15 cellular contexts compared by ENCODE assay signal in the genomic region with DNA sequence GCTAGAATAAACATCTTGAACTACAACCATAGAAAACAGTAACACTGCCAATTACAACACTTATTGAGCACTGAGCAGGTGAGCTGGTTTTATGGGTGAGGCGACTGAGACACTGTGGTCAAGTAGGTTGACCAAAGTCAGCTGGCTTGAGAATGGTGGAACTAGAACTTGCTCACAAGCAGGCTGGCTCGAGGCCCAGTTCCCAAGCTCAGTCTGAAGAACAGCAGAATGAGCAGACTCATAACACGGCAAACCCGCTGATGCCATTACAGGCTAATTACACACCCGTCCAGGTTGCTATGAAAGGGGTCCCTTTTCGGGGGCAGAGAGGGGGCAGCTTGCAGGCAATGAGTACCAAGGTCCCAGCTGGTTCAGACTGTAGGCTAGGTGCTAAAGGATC. TPM values are rescaled to one million over a fixed set of nuclear protein-coding genes. Genes with fewer than 3 reads are reported as not detected.
DNase-seq lines count a peak whose midpoint lies in the region; ATAC-seq and TF ChIP-seq lines count a peak whose summit lies in the region.
"Had no signal": no experiment of that assay in that cellular context is flagged by ENCODE, and none has a peak within 500 bp of the region (broad histone marks: within the 10 kb centered on the region; RNA-seq: fewer than 3 reads in every experiment).

No MANE protein-coding gene starts in this region.

- peak overlapping the region; percentile 45 to 100 (median 99) for H3K27ac ChIP-seq in gastrocnemius medialis
- H3K27ac ChIP-seq: HL-60 had no signal

- CTCF ChIA-PET in MCF 10A (lab: Yijun Ruan, JAX), result interaction anchor here (0.7 kb wide), 1 partner anchor 14 kb away, joined by 3 read pairs; no protein-coding TSS in a partner anchor

- no peaks in the 10 kb centered on the region for H3K9me3 Mint-ChIP-seq in MCF 10A (ENCODE audit: unreplicated experiment)
- H3K9me3 Mint-ChIP-seq: CD14-positive monocyte, natural killer cell had no signal

- H3K36me3 Mint-ChIP-seq in MCF 10A (ENCODE audit: insufficient read depth, unreplicated experiment), result peaks cover 23% of the 10 kb centered on the region
- H3K36me3 Mint-ChIP-seq: natural killer cell had no signal

- no peaks in the 10 kb centered on the region for H3K27me3 ChIP-seq in gastrocnemius medialis

- H3K4me3 ChIP-seq in LNCaP clone FGC (ENCODE audit: low read depth, low read length) (peak overlapping the region; percentile 23; the same call in 1 of the 2 replicates), gastrocnemius medialis (no peak overlapping the region)

- H3K36me3 ChIP-seq in gastrocnemius medialis, result no peaks in the 10 kb centered on the region

- in situ Hi-C loops in gastrocnemius medialis (cut with MboI; ENCODE audit: low sequenced_read_pairs in 4 of 4), result no loop called here

- H3K4me3 Mint-ChIP-seq in MCF 10A (ENCODE audit: unreplicated experiment), result no peak overlapping the region
- H3K4me3 Mint-ChIP-seq: CD14-positive monocyte, natural killer cell had no signal

- no peaks in the 10 kb centered on the region for H3K9me3 ChIP-seq in gastrocnemius medialis

- H3K27ac Mint-ChIP-seq in MCF 10A (ENCODE audit: low read depth, unreplicated experiment), result peak overlapping the region; percentile 44

- intact Hi-C loops in MCF 10A (cut with micrococcal nuclease) (no loop called here), left ventricle myocardium superior (cut with micrococcal nuclease) (no loop called here), gastrocnemius medialis (cut with DNase I; ENCODE audit: low total_unique reads) (no loop called here)

- TF ChIP-seq POLR2A in gastrocnemius medialis (IDR thresholded peaks at IDR 0.05), result no peak

- no peaks in the 10 kb centered on the region for H3K27me3 Mint-ChIP-seq in MCF 10A (ENCODE audit: insufficient read depth, unreplicated experiment)

- peaks cover 29% of the 10 kb centered on the region for H3K4me1 Mint-ChIP-seq in MCF 10A (ENCODE audit: insufficient read depth, unreplicated experiment)

- POLR2A ChIA-PET in MCF 10A (lab: Yijun Ruan, JAX), result interaction anchor here (0.9 kb wide), 1 partner anchor 25 kb away, joined by 4 read pairs; no protein-coding TSS in a partner anchor

- H3K4me1 ChIP-seq in gastrocnemius medialis, result peaks cover 59 to 67% of the 10 kb centered on the region in 2 donors

- no peak for TF ChIP-seq CTCF in LNCaP clone FGC (IDR thresholded peaks at IDR 0.05; ENCODE audit: control insufficient read depth, extremely low read depth, insufficient read depth)
- TF ChIP-seq CTCF in MCF 10A (IDR thresholded peaks at IDR 0.05; ENCODE audit: unreplicated experiment), result no peak
- TF ChIP-seq CTCF in gastrocnemius medialis (IDR thresholded peaks at IDR 0.05 in 4 of 5, conservative IDR thresholded peaks at IDR 0.05 in 1 of 5), result no peak

- peak; percentile 99 for DNase-seq in LNCaP clone FGC (ENCODE audit: low read depth)
- no peak for DNase-seq in MCF 10A (ENCODE audit: unreplicated experiment)
- peak; percentile 62 for DNase-seq in left ventricle myocardium superior
- DNase-seq in gastrocnemius medialis, result peak; percentile 73 to 78
- no peak for DNase-seq in HPDE6-E6E7 (ENCODE audit: extremely low spot score)
- DNase-seq in COLO668 (lab: John Stamatoyannopoulos, UW; ENCODE audit: unreplicated experiment), result no peak
- DNase-seq: activated CD4-positive, CD25-positive, alpha-beta regulatory T cell treated with anti-CD3 and anti-CD28 coated beads, Interleukin-2, amount 50 U/mL, for 72 hours; activated T-cell treated with anti-CD3 and anti-CD28 coated beads for 4 hours; natural killer cell; OCI-M1 had no signal

- ATAC-seq in left ventricle myocardium superior (peak; percentile 23), gastrocnemius medialis (peak; percentile 61 to 63), GM21390 (IDR thresholded peaks at IDR 0.05; ENCODE audit: unreplicated experiment) (no peak), HG02973 (IDR thresholded peaks at IDR 0.05; ENCODE audit: unreplicated experiment) (no peak)
- ATAC-seq: natural killer cell, sciatic nerve had no signal

- BruUV-seq in MCF 10A (replicated peaks; lab: Mats Ljungman, UMichigan), result no TSS peak

RNA-seq across cellular contexts. Expression of a gene that starts 6.5 kb away (rescaled TPM):
- total RNA-seq in MCF 10A (2022) (35.0 and 37.9 TPM in 2 replicates), left ventricle myocardium superior (33.5 TPM), gastrocnemius medialis (10 to 100 TPM; 66.9 to 84.6 (median 73.5) TPM)

RNA-seq across cellular contexts. Expression of a gene that starts 6.6 kb away (rescaled TPM):
- total RNA-seq in MCF 10A (2022) (13.8 and 17.6 TPM in 2 replicates), left ventricle myocardium superior (6.8 TPM), gastrocnemius medialis (10 to 100 TPM in 3 of 4 donors, 1 to 10 TPM in 1; 9.5 to 24.0 (median 18.6) TPM)

Comparison
In these comparisons a context has a peak if more than half of its experiments do, and no peak if none do; other contexts are left out.
1. DNase-seq: peak in LNCaP clone FGC (single experiment), left ventricle myocardium superior (single experiment) and gastrocnemius medialis (2 of 2); none in MCF 10A (single experiment), HPDE6-E6E7 (single experiment) and COLO668 (single experiment).
2. ATAC-seq: peak in left ventricle myocardium superior (single experiment) and gastrocnemius medialis (2 of 2); none in GM21390 (single experiment) and HG02973 (single experiment).